In genomic region chr15:98699591-98700424, GRCh38 we compare ENCODE assay signal across 17 cellular contexts. TPM values are rescaled to one million over a fixed set of nuclear protein-coding genes. Genes with fewer than 3 reads are reported as not detected.
DNase-seq lines count a peak whose midpoint lies in the region; TF ChIP-seq lines count a peak whose summit lies in the region.
"Had no signal": no experiment of that assay in that cellular context is flagged by ENCODE, and none has a peak within 500 bp of the region (broad histone marks: within the 10 kb centered on the region; RNA-seq: fewer than 3 reads in every experiment).

No MANE protein-coding gene starts in this region.

- no peaks in the 10 kb centered on the region for H3K36me3 Mint-ChIP-seq in activated naive CD4-positive, alpha-beta T cell treated with anti-CD3 and anti-CD28 coated beads, Interleukin-2, amount 10 ng/mL, durations not matched to agents 7 days and 5 days
- peaks cover 2% of the 10 kb centered on the region for H3K36me3 Mint-ChIP-seq in chondrocyte (ENCODE audit: low read depth)
- no peaks in the 10 kb centered on the region for H3K36me3 Mint-ChIP-seq in progenitor cell of endocrine pancreas (ENCODE audit: insufficient read depth)
- H3K36me3 Mint-ChIP-seq: activated CD4-positive, alpha-beta memory T cell treated with anti-CD3 and anti-CD28 coated beads for 36 hours; stimulated activated memory B cell treated with anti-CD40 and anti-IgM and Interleukin-4, amounts not matched to agents 10 μg/mL and 1 μg/mL and 100 μg/mL, for 72 hours had no signal

- TF ChIP-seq CTCF in chondrocyte (IDR thresholded peaks at IDR 0.05) (no peak), progenitor cell of endocrine pancreas (IDR thresholded peaks at IDR 0.05; ENCODE audit: unreplicated experiment) (no peak)

- H3K4me1 Mint-ChIP-seq in activated naive CD4-positive, alpha-beta T cell treated with anti-CD3 and anti-CD28 coated beads, Interleukin-2, amount 10 ng/mL, durations not matched to agents 7 days and 5 days: peaks cover 28% of the 10 kb centered on the region
- H3K4me1 Mint-ChIP-seq in chondrocyte (ENCODE audit: low read depth) (peaks cover 55% of the 10 kb centered on the region), progenitor cell of endocrine pancreas (ENCODE audit: low read depth) (peaks cover 41% of the 10 kb centered on the region)

- H3K27ac Mint-ChIP-seq in activated naive CD4-positive, alpha-beta T cell treated with anti-CD3 and anti-CD28 coated beads, Interleukin-2, amount 10 ng/mL, durations not matched to agents 7 days and 5 days: peak overlapping the region; percentile 6
- H3K27ac Mint-ChIP-seq in chondrocyte (ENCODE audit: unreplicated experiment) (peak overlapping the region; percentile 42), progenitor cell of endocrine pancreas (peak overlapping the region; percentile 47)
- H3K27ac Mint-ChIP-seq: activated CD4-positive, alpha-beta memory T cell treated with anti-CD3 and anti-CD28 coated beads for 36 hours; stimulated activated memory B cell treated with anti-CD40 and anti-IgM and Interleukin-4, amounts not matched to agents 10 μg/mL and 1 μg/mL and 100 μg/mL, for 72 hours had no signal

- no peak overlapping the region for H3K4me3 Mint-ChIP-seq in activated naive CD4-positive, alpha-beta T cell treated with anti-CD3 and anti-CD28 coated beads, Interleukin-2, amount 10 ng/mL, durations not matched to agents 7 days and 5 days
- no peak overlapping the region for H3K4me3 Mint-ChIP-seq in chondrocyte (ENCODE audit: unreplicated experiment)
- no peak overlapping the region for H3K4me3 Mint-ChIP-seq in progenitor cell of endocrine pancreas (ENCODE audit: low read depth)
- H3K4me3 Mint-ChIP-seq: activated CD4-positive, alpha-beta memory T cell treated with anti-CD3 and anti-CD28 coated beads for 36 hours; stimulated activated memory B cell treated with anti-CD40 and anti-IgM and Interleukin-4, amounts not matched to agents 10 μg/mL and 1 μg/mL and 100 μg/mL, for 72 hours had no signal

- DNase-seq in activated naive CD4-positive, alpha-beta T cell treated with anti-CD3 and anti-CD28 coated beads, Interleukin-2, amount 10 ng/mL, durations not matched to agents 7 days and 5 days: no peak
- no peak for DNase-seq in activated naive CD4-positive, alpha-beta T cell treated with anti-CD3 and anti-CD28 coated beads, Interleukin-2, amount 50 U/mL, for 16 hours
- DNase-seq in NCI-H2171 (lab: John Stamatoyannopoulos, UW) (peak; percentile 66), chondrocyte (ENCODE audit: low spot score) (no peak), progenitor cell of endocrine pancreas (ENCODE audit: low spot score, unreplicated experiment) (no peak), medulla oblongata (ENCODE audit: extremely low spot score) (no peak), DMS 273 treated with DMSO at 0.1 percent for 48 hours (lab: John Stamatoyannopoulos, UW) (no peak), kidney tubule cell (ENCODE audit: low spot score) (no peak)
- DNase-seq: activated CD4-positive, alpha-beta memory T cell treated with anti-CD3 and anti-CD28 coated beads for 36 hours; cerebellar nuclear complex; COR-L47; effector memory CD4-positive, alpha-beta T cell; NCI-H1105 treated with DMSO at 0.1 percent for 48 hours; NCI-H510A treated with DMSO at 0.1 percent for 48 hours; pancreas; tibial artery had no signal

- no peaks in the 10 kb centered on the region for H3K9me3 Mint-ChIP-seq in activated naive CD4-positive, alpha-beta T cell treated with anti-CD3 and anti-CD28 coated beads, Interleukin-2, amount 10 ng/mL, durations not matched to agents 7 days and 5 days
- no peaks in the 10 kb centered on the region for H3K9me3 Mint-ChIP-seq in chondrocyte (ENCODE audit: low read depth)
- H3K9me3 Mint-ChIP-seq in progenitor cell of endocrine pancreas (ENCODE audit: low read depth): no peaks in the 10 kb centered on the region
- H3K9me3 Mint-ChIP-seq: activated CD4-positive, alpha-beta memory T cell treated with anti-CD3 and anti-CD28 coated beads for 36 hours; stimulated activated memory B cell treated with anti-CD40 and anti-IgM and Interleukin-4, amounts not matched to agents 10 μg/mL and 1 μg/mL and 100 μg/mL, for 72 hours had no signal

- CTCF ChIA-PET in activated naive CD4-positive, alpha-beta T cell treated with anti-CD3 and anti-CD28 coated beads, Interleukin-2, amount 10 ng/mL, durations not matched to agents 7 days and 5 days (lab: Charles Lee): no interaction called here

- H3K27me3 Mint-ChIP-seq in activated naive CD4-positive, alpha-beta T cell treated with anti-CD3 and anti-CD28 coated beads, Interleukin-2, amount 10 ng/mL, durations not matched to agents 7 days and 5 days: no peaks in the 10 kb centered on the region
- H3K27me3 Mint-ChIP-seq in chondrocyte (ENCODE audit: low read depth) (no peaks in the 10 kb centered on the region), progenitor cell of endocrine pancreas (no peaks in the 10 kb centered on the region)
- H3K27me3 Mint-ChIP-seq: stimulated activated memory B cell treated with anti-CD40 and anti-IgM and Interleukin-4, amounts not matched to agents 10 μg/mL and 1 μg/mL and 100 μg/mL, for 72 hours had no signal

RNA-seq across cellular contexts. Expression of gene IGF1R, which starts 51.5 kb away (rescaled TPM):
- 110 to 119 TPM (median 119 TPM) in 3 replicates for total RNA-seq in chondrocyte
- 106 and 109 TPM in 2 replicates for total RNA-seq in progenitor cell of endocrine pancreas
